ENCODE assay signal across 9 cellular contexts in genomic region chr2:227862227-227862740, GRCh38. TPM values are rescaled to one million over a fixed set of nuclear protein-coding genes. Genes with fewer than 3 reads are reported as not detected.
DNase-seq lines count a peak whose midpoint lies in the region; ATAC-seq, FAIRE-seq and TF ChIP-seq lines count a peak whose summit lies in the region.
"Had no signal": no experiment of that assay in that cellular context is flagged by ENCODE, and none has a peak within 500 bp of the region (broad histone marks: within the 10 kb centered on the region; RNA-seq: fewer than 3 reads in every experiment).

No MANE protein-coding gene starts in this region.

- peak; percentile 83 for TF ChIP-seq CTCF in C4-2B (conservative IDR thresholded peaks at IDR 0.05)
- peak; percentile 61 for TF ChIP-seq CTCF in astrocyte (IDR thresholded peaks at IDR 0.05; ENCODE audit: insufficient read depth, low read depth, low read length)

- ATAC-seq in GM18502 (IDR thresholded peaks at IDR 0.05; ENCODE audit: poor library complexity, unreplicated experiment) (peak; percentile 48), left lobe of liver (peak; percentile 39)

- H4K20me1 ChIP-seq in astrocyte (ENCODE audit: insufficient read depth, low read length) = no peaks in the 10 kb centered on the region

- H3K27ac ChIP-seq in C4-2B (no peak overlapping the region), astrocyte (ENCODE audit: low read depth, low read length) (peak overlapping the region; percentile 73)

- no peaks in the 10 kb centered on the region for H3K79me2 ChIP-seq in astrocyte (ENCODE audit: insufficient read depth, low read length)

- H3K27ac Mint-ChIP-seq in astrocyte (ENCODE audit: unreplicated experiment) = peak overlapping the region; percentile 94

- peak; percentile 28 for DNase-seq in NCI-H1694 treated with DMSO at 0.1 percent for 48 hours (lab: John Stamatoyannopoulos, UW)
- no peak for DNase-seq in astrocyte (ENCODE audit: low read depth)
- no peak for DNase-seq in left lobe of liver (ENCODE audit: low spot score)
- DNase-seq in activated effector memory CD4-positive, alpha-beta T cell treated with anti-CD3 and anti-CD28 coated beads, Interleukin-2, amount 50 U/mL, for 16 hours = no peak
- DNase-seq in NCI-H226 = no peak
- no peak for DNase-seq in GDM1 (lab: John Stamatoyannopoulos, UW)

- H3K36me3 Mint-ChIP-seq in astrocyte (ENCODE audit: low read depth, unreplicated experiment) = no peaks in the 10 kb centered on the region

- H3K9ac ChIP-seq in astrocyte (ENCODE audit: low read length) = no peak overlapping the region

- H3K4me1 Mint-ChIP-seq in astrocyte (ENCODE audit: low read depth, unreplicated experiment) = peaks cover 22% of the 10 kb centered on the region

- no peaks in the 10 kb centered on the region for H3K9me3 ChIP-seq in astrocyte (ENCODE audit: insufficient read depth, low read depth, low read length)

- no peaks in the 10 kb centered on the region for H3K27me3 ChIP-seq in astrocyte (ENCODE audit: insufficient read depth, low read length)

- no peak for FAIRE-seq in astrocyte (lab: Jason Lieb, UNC)

- H3K4me1 ChIP-seq in astrocyte (ENCODE audit: insufficient read depth, low read length) = peaks cover 17% of the 10 kb centered on the region

- H3K36me3 ChIP-seq in astrocyte (ENCODE audit: insufficient read depth, low read length) = no peaks in the 10 kb centered on the region

- H3K4me2 ChIP-seq in astrocyte (ENCODE audit: low read length) = peak overlapping the region; percentile 64

- H2AFZ ChIP-seq in astrocyte (ENCODE audit: low read depth, low read length) = peak overlapping the region; percentile 42

- no peak overlapping the region for H3K4me3 ChIP-seq in astrocyte (ENCODE audit: insufficient read depth, low read depth, low read length)

- H3K9me3 Mint-ChIP-seq in astrocyte (ENCODE audit: unreplicated experiment) = no peaks in the 10 kb centered on the region

- no peaks in the 10 kb centered on the region for H3K27me3 Mint-ChIP-seq in astrocyte (ENCODE audit: low read depth, unreplicated experiment)

- no peak overlapping the region for H3K4me3 Mint-ChIP-seq in astrocyte (ENCODE audit: unreplicated experiment)

RNA-seq across cellular contexts. Expression of gene DAW1, which starts 9.1 kb away (rescaled TPM):
- total RNA-seq in astrocyte = 0.75 and 0.86 TPM in 2 replicates
- total RNA-seq in left lobe of liver = not detected
- total RNA-seq: mononuclear cell had no signal

RNA-seq across cellular contexts. Expression of gene CCL20, which starts 48.6 kb away (rescaled TPM):
- total RNA-seq in astrocyte = not detected in 2 replicates
- total RNA-seq in left lobe of liver = not detected
